ENCODE assay signal across 34 cellular contexts in the genomic region with DNA sequence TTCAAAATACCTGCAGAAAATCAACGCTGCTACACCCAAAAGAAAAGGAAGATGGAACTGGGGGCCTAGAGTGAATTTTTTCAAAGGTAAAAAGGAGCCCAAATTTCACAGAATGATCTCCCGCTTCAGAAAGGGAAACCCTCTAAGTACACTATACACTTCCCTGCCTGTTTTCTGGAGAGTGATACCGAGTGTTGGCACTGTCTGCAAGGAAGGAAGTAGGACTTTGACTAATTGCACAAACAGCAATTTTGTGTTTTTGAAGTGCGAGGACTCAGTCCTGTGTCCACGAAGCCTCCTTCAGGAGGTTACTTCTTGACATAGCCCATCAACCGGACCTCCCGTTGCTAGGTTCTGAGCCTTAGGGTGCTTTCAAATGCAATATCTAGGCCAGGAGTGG.
"Had no signal": no experiment of that assay in that cellular context is flagged by ENCODE, and none has a peak within 500 bp of the region (broad histone marks: within the 10 kb centered on the region; RNA-seq: fewer than 3 reads in every experiment).

No MANE protein-coding gene starts in this region.

- H3K4me3 ChIP-seq: MG63 had no signal

- H3K9me3 ChIP-seq: MG63 had no signal

- H3K27me3 ChIP-seq: MG63 had no signal

- H3K36me3 ChIP-seq: MG63 had no signal

- DNase-seq: Karpas-422, Kasumi-1, MG63, MM.1S, MV-4-11, NCI-H1048, NCI-H1092, NCI-H1092 treated with DMSO at 0.1 percent for 48 hours, NCI-H1105, NCI-H1105 treated with DMSO at 0.1 percent for 48 hours, NCI-H1417, NCI-H1417 treated with DMSO at 0.1 percent for 48 hours, NCI-H1436, NCI-H1436 treated with DMSO at 0.1 percent for 48 hours, NCI-H146, NCI-H1694, NCI-H1694 treated with DMSO at 0.1 percent for 48 hours, NCI-H187, NCI-H187 treated with DMSO at 0.1 percent for 48 hours, NCI-H1930, NCI-H2029, NCI-H2029 treated with DMSO at 0.1 percent for 48 hours, NCI-H2081, NCI-H2081 treated with DMSO at 0.1 percent for 48 hours, NCI-H2107, NCI-H2171, NCI-H2171 treated with DMSO at 0.1 percent for 48 hours, NCI-H2227 treated with DMSO at 0.1 percent for 48 hours, NCI-H226, NCI-H345, NCI-H446, NCI-H446 treated with DMSO at 0.1 percent for 48 hours, NCI-H510A, NCI-H510A treated with DMSO at 0.1 percent for 48 hours had no signal
